In the genomic region with DNA sequence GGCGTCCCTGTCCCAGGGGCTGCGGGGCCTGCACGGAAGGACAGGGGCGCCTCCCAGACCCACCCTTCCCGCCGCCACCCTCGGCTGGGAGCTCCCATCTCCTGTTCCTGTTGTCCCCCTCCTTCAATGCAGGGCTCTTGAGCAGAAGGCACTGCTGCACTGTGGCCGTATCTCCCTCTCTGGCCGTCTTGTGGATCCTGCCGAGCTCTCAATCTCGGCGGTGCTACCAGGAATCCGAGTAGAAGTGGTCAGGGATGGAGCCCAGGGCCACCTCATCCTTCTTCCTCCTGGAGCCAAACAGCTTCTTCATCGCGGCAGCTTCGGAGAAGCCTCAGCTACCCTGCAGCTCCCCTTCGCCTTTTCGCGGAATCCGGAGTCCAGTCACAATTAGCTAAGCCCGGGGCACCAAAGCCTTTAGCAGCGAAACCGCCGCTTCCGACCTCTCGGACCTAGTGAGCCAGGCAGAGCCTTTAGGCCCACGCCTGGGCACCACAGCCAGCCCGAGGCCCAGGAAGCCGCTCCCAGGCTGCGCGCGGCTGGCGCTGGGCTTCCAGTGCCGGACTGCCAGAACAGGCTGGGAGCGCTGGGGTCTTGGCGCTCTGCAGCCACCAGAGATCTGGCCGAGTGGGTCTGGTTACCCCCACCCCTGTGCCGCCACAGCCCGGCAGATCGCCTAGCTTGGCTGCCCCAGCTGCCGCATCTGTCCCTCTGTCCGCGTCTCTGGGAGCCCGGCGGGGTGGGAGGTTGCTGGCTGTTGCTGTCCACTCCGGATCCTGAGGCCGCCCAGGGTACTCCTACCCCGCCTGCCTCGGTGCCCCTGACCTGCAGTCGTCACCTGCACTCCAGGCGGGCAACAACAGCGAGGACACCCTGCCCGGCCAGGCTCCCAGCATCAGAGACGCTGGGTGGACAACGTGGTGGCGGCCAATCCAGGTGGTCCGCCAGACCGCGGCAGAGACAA, we compare ENCODE assay signal across 1 cellular context.
TF ChIP-seq lines count a peak whose summit lies in the region.

No MANE protein-coding gene starts in this region.

TF ChIP-seq in H1, 55 proteins besides CTCF, POLR2A, EP300 and RAD21:
- TF ChIP-seq TAF1 (IDR thresholded peaks at IDR 0.05; ENCODE audit: low read depth, low read length) (peak; percentile 26; the same call in 1 of the 2 replicates), SUZ12 (IDR thresholded peaks at IDR 0.05; ENCODE audit: low read length) (peak; percentile 94), CBX5 (IDR thresholded peaks at IDR 0.05; ENCODE audit: low read depth, low read length) (no peak), EZH2 (IDR thresholded peaks at IDR 0.05; ENCODE audit: low read depth, low read length, severe bottlenecking) (peak; percentile 95), ASH2L (IDR thresholded peaks at IDR 0.05; ENCODE audit: low read length) (peak; percentile 19), HDAC2 (IDR thresholded peaks at IDR 0.05; ENCODE audit: borderline replicate concordance in 1 of 2, low read depth in 2 of 2, low read length in 2 of 2) (0 out of 4 replicates have a peak, but pooled peaks of 1 of the 2 experiments have one; percentile 43), KDM4A (IDR thresholded peaks at IDR 0.05; ENCODE audit: low read depth, low read length, severe bottlenecking) (peak; percentile 86), TBP (IDR thresholded peaks at IDR 0.05; ENCODE audit: low read depth, low read length) (0 out of 2 replicates have a peak, but pooled peaks have one; percentile 33)
- TF ChIP-seq, protein P1, sequence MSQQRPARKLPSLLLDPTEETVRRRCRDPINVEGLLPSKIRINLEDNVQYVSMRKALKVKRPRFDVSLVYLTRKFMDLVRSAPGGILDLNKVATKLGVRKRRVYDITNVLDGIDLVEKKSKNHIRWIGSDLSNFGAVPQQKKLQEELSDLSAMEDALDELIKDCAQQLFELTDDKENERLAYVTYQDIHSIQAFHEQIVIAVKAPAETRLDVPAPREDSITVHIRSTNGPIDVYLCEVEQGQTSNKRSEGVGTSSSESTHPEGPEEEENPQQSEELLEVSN (IDR thresholded peaks at IDR 0.05), result no peak
